ENCODE assay signal across 9 cellular contexts in the genomic region with DNA sequence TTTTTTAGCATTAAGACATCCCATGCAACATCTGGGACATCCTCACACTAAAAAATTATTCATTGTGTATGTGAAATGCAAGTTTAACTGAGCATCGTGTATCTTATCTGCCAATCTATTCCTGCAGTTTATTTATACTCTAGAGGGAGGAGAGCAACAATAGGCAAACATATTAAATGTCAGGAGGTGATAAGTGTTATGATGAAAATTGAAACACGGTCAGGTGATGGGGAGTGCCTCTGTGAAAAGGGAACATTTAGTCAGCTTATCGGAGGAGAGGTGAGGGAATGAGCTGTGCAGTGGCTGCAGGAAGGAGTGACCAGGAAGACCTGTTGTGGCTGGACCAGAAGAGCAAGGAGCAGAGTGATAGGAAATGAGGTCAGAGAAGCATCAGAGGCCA. TPM values are rescaled to one million over a fixed set of nuclear protein-coding genes. Genes with fewer than 3 reads are reported as not detected.
A peak's percentile ranks its signal among the peaks of the same experiment; 100 is the strongest.
DNase-seq lines count a peak whose midpoint lies in the region; ATAC-seq and TF ChIP-seq lines count a peak whose summit lies in the region.
"Had no signal": no experiment of that assay in that cellular context is flagged by ENCODE, and none has a peak within 500 bp of the region (broad histone marks: within the 10 kb centered on the region; RNA-seq: fewer than 3 reads in every experiment).

No MANE protein-coding gene starts in this region.

- H4K5ac ChIP-seq in mesendoderm (ENCODE audit: low read length): no peak overlapping the region

- in situ Hi-C loops in astrocyte of the cerebellum (cut with HindIII; ENCODE audit: low sequenced_read_pairs): no loop called here

- DNase-seq in CD4-positive, alpha-beta T cell: no peak
- DNase-seq in Karpas-422 (no peak), astrocyte of the cerebellum (ENCODE audit: low read depth) (no peak), mesendoderm (peak; percentile 39), caudate nucleus (lab: John Stamatoyannopoulos, UW) (no peak)
- DNase-seq in NK-92 treated with Interleukin-12 subunit alpha and Interleukin-12 subunit beta, amount 100 ng/mL, for 24 hours (lab: John Stamatoyannopoulos, UW): no peak

- H3K36me3 Mint-ChIP-seq in CD4-positive, alpha-beta T cell (ENCODE audit: low read depth): peaks cover 41% of the 10 kb centered on the region

- peak overlapping the region; percentile 92 for H3K4me2 ChIP-seq in Karpas-422 (ENCODE audit: low read depth, low read length, poor library complexity, severe bottlenecking)
- H3K4me2 ChIP-seq in mesendoderm (ENCODE audit: low read length): no peak overlapping the region

- H3K9me3 Mint-ChIP-seq in CD4-positive, alpha-beta T cell: no peaks in the 10 kb centered on the region

- WGBS in mesendoderm (ENCODE audit: extremely low coverage, insufficient coverage, low lambda C conversion rate): no CpG with 5 or more reads among the region's 3 CpGs

- no peaks in the 10 kb centered on the region for H3K9me3 ChIP-seq in CD4-positive, alpha-beta T cell (ENCODE audit: control insufficient read depth, low read length)
- H3K9me3 ChIP-seq in Karpas-422 (ENCODE audit: low read length): no peaks in the 10 kb centered on the region

- peak overlapping the region; percentile 92 for H3K4me3 ChIP-seq in Karpas-422 (ENCODE audit: low read length)
- H3K4me3 ChIP-seq in astrocyte of the cerebellum (ENCODE audit: low read depth, low read length): peak overlapping the region; percentile 85
- no peak overlapping the region for H3K4me3 ChIP-seq in mesendoderm (ENCODE audit: low read length)

- H3K27me3 ChIP-seq in CD4-positive, alpha-beta T cell (ENCODE audit: control insufficient read depth, insufficient read depth, low read length): no peaks in the 10 kb centered on the region
- no peaks in the 10 kb centered on the region for H3K27me3 ChIP-seq in Karpas-422 (ENCODE audit: low read length)
- no peaks in the 10 kb centered on the region for H3K27me3 ChIP-seq in mesendoderm (ENCODE audit: insufficient read depth, low read length, poor library complexity)

- H3K79me2 ChIP-seq in Karpas-422 (ENCODE audit: low read length): peaks cover 40% of the 10 kb centered on the region
- peaks cover 17% of the 10 kb centered on the region for H3K79me2 ChIP-seq in mesendoderm (ENCODE audit: control insufficient read depth, insufficient read depth, low read length)

- H3K4me1 ChIP-seq in Karpas-422 (ENCODE audit: low read length): peaks cover 27% of the 10 kb centered on the region
- peaks cover 9% of the 10 kb centered on the region for H3K4me1 ChIP-seq in mesendoderm (ENCODE audit: control insufficient read depth, low read depth, low read length)

- H3K23ac ChIP-seq in mesendoderm (ENCODE audit: low read length): no peak overlapping the region

- peak overlapping the region; percentile 93 for H3K4me3 Mint-ChIP-seq in CD4-positive, alpha-beta T cell

- H3K36me3 ChIP-seq in Karpas-422 (ENCODE audit: insufficient read depth, low read length) (peaks cover 12% of the 10 kb centered on the region; the same call in 1 of the 2 replicates), mesendoderm (ENCODE audit: control insufficient read depth, insufficient read depth, low read length) (peaks cover 2% of the 10 kb centered on the region)

- TF ChIP-seq CTCF in CD4-positive, alpha-beta T cell (IDR thresholded peaks at IDR 0.05): no peak
- TF ChIP-seq CTCF in astrocyte of the cerebellum (IDR thresholded peaks at IDR 0.05; ENCODE audit: low read depth, low read length, missing control alignments): no peak

- H3K4ac ChIP-seq in mesendoderm (ENCODE audit: low read depth, low read length): no peak overlapping the region

- peak overlapping the region; percentile 90 for H2AFZ ChIP-seq in Karpas-422 (ENCODE audit: low read length)

- peaks cover 17% of the 10 kb centered on the region; the same call in 1 of the 2 replicates for H4K20me1 ChIP-seq in Karpas-422 (ENCODE audit: insufficient read depth, low read depth, low read length)

- CTCF ChIA-PET in CD4-positive, alpha-beta T cell (lab: Charles Lee): interaction anchor here (1.4 kb wide), 1 partner anchor 52 kb away, joined by 3 read pairs; no protein-coding TSS in a partner anchor

- POLR2A ChIA-PET in CD4-positive, alpha-beta T cell (lab: Charles Lee): interaction anchor here (0.6 to 2.8 kb wide), 6 partner anchors 10 to 115 kb away, joined by 3 to 13 read pairs (median 4); a partner anchor contains a TSS

- H3K9me2 ChIP-seq in Karpas-422 (replicated peaks; ENCODE audit: insufficient read depth, low read length): no peaks in the 10 kb centered on the region

- H2BK5ac ChIP-seq in mesendoderm (ENCODE audit: low read length): no peak overlapping the region

- no peak overlapping the region for H2BK120ac ChIP-seq in mesendoderm (ENCODE audit: low read depth, low read length)

- ATAC-seq in CD4-positive, alpha-beta T cell (ENCODE audit: poor library complexity): no peak
- ATAC-seq in GM18858 (IDR thresholded peaks at IDR 0.05; ENCODE audit: unreplicated experiment): no peak
- ATAC-seq in GM19467 (IDR thresholded peaks at IDR 0.05; ENCODE audit: unreplicated experiment): no peak

- intact Hi-C loops in CD4-positive, alpha-beta T cell (cut with DNase I, micrococcal nuclease): loop anchor here (1.0 to 10.0 kb wide), 10 partner anchors 51 to 1755 kb away; a partner anchor contains a TSS

- H2BK15ac ChIP-seq in mesendoderm (replicated peaks; ENCODE audit: low read depth): no peak overlapping the region

- no peaks in the 10 kb centered on the region for H3K27me3 Mint-ChIP-seq in CD4-positive, alpha-beta T cell

- peak overlapping the region; percentile 66 for H3K27ac ChIP-seq in CD4-positive, alpha-beta T cell (ENCODE audit: low read depth, low read length)
- H3K27ac ChIP-seq in Karpas-422 (ENCODE audit: low read length) (no peak overlapping the region), mesendoderm (ENCODE audit: low read depth, low read length) (no peak overlapping the region), caudate nucleus (ENCODE audit: low read depth, low read length) (no peak overlapping the region)

- H3K4me1 Mint-ChIP-seq in CD4-positive, alpha-beta T cell (ENCODE audit: low read depth): peaks cover 45% of the 10 kb centered on the region

- peak overlapping the region; percentile 1 for H3K56ac ChIP-seq in mesendoderm (ENCODE audit: low read length)

- no peak overlapping the region for H3K18ac ChIP-seq in mesendoderm (ENCODE audit: low read length)

- H4K8ac ChIP-seq in mesendoderm (ENCODE audit: low read depth, low read length): no peak overlapping the region

- peaks cover 18% of the 10 kb centered on the region for H3K79me1 ChIP-seq in mesendoderm (ENCODE audit: low read length)

- no peak overlapping the region for H2AK5ac ChIP-seq in mesendoderm (ENCODE audit: low read length)

- H3K9ac ChIP-seq in Karpas-422 (ENCODE audit: low read length): peak overlapping the region; percentile 64
- H3K9ac ChIP-seq in mesendoderm (ENCODE audit: low read length): peak overlapping the region; percentile 37

- peak overlapping the region; percentile 85 for H3K27ac Mint-ChIP-seq in CD4-positive, alpha-beta T cell

RNA-seq across cellular contexts. Expression of a gene that starts 0.8 kb away (rescaled TPM):
- 10 to 100 TPM; 36.8 to 38.3 TPM for total RNA-seq in CD4-positive, alpha-beta T cell
- 55.5 and 75.0 TPM in 2 replicates for total RNA-seq in Karpas-422 (2014; rRNA removed; shearing (Covaris generic); ENCODE audit: low replicate concordance)
- 26.7 TPM for polyA plus RNA-seq in mesendoderm (2013, experiment 1 of 2)
- 27.1 TPM for polyA plus RNA-seq in mesendoderm (2013, experiment 2 of 2)

RNA-seq across cellular contexts. Expression of a gene that starts 48.0 kb away (rescaled TPM):
- total RNA-seq in CD4-positive, alpha-beta T cell: not detected
- total RNA-seq in Karpas-422 (2014; rRNA removed; shearing (Covaris generic); ENCODE audit: low replicate concordance): 0.37 TPM in 1 of 2 replicates, not detected in the other
- polyA plus RNA-seq in mesendoderm (2013, experiment 1 of 2): 0.06 TPM
- not detected for polyA plus RNA-seq in mesendoderm (2013, experiment 2 of 2)
- total RNA-seq: myocyte had no signal

RNA-seq across cellular contexts. Expression of a gene that starts 51.5 kb away (rescaled TPM):
- total RNA-seq in CD4-positive, alpha-beta T cell: 10 to 100 TPM; 10.1 to 12.4 TPM
- total RNA-seq in Karpas-422 (2014; rRNA removed; shearing (Covaris generic); ENCODE audit: low replicate concordance): 77.6 and 81.2 TPM in 2 replicates
- polyA plus RNA-seq in mesendoderm (2013, experiment 1 of 2): 40.9 TPM
- 40.2 TPM for polyA plus RNA-seq in mesendoderm (2013, experiment 2 of 2)
